Comparison of ENCODE assay signal across 15 cellular contexts in the genomic region with DNA sequence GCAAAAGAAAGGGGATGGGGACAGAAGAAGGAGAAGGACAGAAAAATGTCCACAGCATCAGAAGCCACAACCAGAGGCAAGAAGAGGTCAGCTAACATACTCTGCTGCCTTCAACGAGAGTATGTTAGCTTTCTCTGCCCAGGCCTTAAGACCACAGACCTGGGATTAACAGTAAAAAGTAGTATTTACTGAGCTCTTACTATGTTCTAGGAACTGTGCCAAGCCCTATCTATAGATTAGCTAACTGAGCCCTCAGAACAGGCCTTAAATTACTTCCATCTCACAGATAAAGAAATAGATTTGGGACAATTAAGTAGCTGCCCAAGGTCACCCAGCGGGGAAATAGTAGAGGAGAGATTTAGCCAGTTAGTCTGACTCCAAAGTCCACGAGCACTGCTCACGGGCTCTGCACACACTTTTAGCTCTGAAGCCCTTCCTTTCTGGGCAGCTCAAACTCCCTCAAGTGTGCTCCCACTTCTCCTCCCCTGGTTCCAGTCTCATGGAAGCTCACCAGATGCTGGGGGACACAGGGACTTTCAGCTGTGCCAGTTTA.
DNase-seq lines count a peak whose midpoint lies in the region; ATAC-seq and TF ChIP-seq lines count a peak whose summit lies in the region.
"Had no signal": no experiment of that assay in that cellular context is flagged by ENCODE, and none has a peak within 500 bp of the region (broad histone marks: within the 10 kb centered on the region; RNA-seq: fewer than 3 reads in every experiment).

No MANE protein-coding gene starts in this region.

- no peaks in the 10 kb centered on the region for H3K36me3 ChIP-seq in transverse colon
- H3K36me3 ChIP-seq: BE2C, SJSA1 had no signal

- no peak for TF ChIP-seq EP300 in transverse colon (IDR thresholded peaks at IDR 0.05; ENCODE audit: low read depth)

- no peak for TF ChIP-seq CTCF in nephron (IDR thresholded peaks at IDR 0.05; ENCODE audit: unreplicated experiment in 3 of 3)
- TF ChIP-seq CTCF in transverse colon (IDR thresholded peaks at IDR 0.05), result no peak

- no peaks in the 10 kb centered on the region for H3K27me3 ChIP-seq in transverse colon
- H3K27me3 ChIP-seq: BE2C, SJSA1 had no signal

- no peak for TF ChIP-seq POLR2A in transverse colon (IDR thresholded peaks at IDR 0.05)

- ATAC-seq in HG03135 (IDR thresholded peaks at IDR 0.05; ENCODE audit: unreplicated experiment), result no peak
- no peak for ATAC-seq in GM19035 (IDR thresholded peaks at IDR 0.05; ENCODE audit: unreplicated experiment)
- ATAC-seq: CD8-positive, alpha-beta T cell had no signal

- H3K36me3 Mint-ChIP-seq in nephron (ENCODE audit: low read depth), result peaks cover 19% of the 10 kb centered on the region
- H3K36me3 Mint-ChIP-seq in activated T-helper 2 cell treated with anti-CD3 and anti-CD28 coated beads, Interferon-gamma antibody, Interleukin-2, Interleukin-4, amounts not matched to agents 10 μg/mL and 5 μg/mL and 100 μg/mL, durations not matched to agents 14 hours and 24 hours and 36 hours (ENCODE audit: low read depth), result no peaks in the 10 kb centered on the region

- H3K4me1 ChIP-seq in transverse colon, result peaks cover 10 to 37% (median 12%) of the 10 kb centered on the region in 4 donors
- H3K4me1 ChIP-seq: BE2C, SJSA1 had no signal

- H3K27ac ChIP-seq in transverse colon, result peak overlapping the region; percentile 1 to 49 (median 20)
- H3K27ac ChIP-seq: SJSA1 had no signal

- DNase-seq in amniotic epithelial cell (ENCODE audit: low read depth) (peak; percentile 62), iris pigment epithelial cell (ENCODE audit: low read depth) (peak; percentile 35), transverse colon (no peak)
- DNase-seq in activated T-helper 2 cell treated with anti-CD3 and anti-CD28 coated beads, Interferon-gamma antibody, Interleukin-2, Interleukin-4, amounts not matched to agents 10 μg/mL and 5 μg/mL and 100 μg/mL, durations not matched to agents 14 hours and 24 hours and 36 hours (ENCODE audit: low spot score), result no peak
- DNase-seq: ACHN; BE2C; CD8-positive, alpha-beta T cell; H7; NCI-H146; NCI-H2227 treated with DMSO at 0.1 percent for 48 hours; NCI-H524 treated with DMSO at 0.1 percent for 48 hours had no signal

- 54 to 60% methylated on average over 1 to 4 of the region's 4 CpGs for WGBS in transverse colon (ENCODE audit: low coverage in 1 of 2), 2 donors

- peak overlapping the region; percentile 16 to 92 (median 83) for H3K27ac Mint-ChIP-seq in nephron
- no peak overlapping the region for H3K27ac Mint-ChIP-seq in activated T-helper 2 cell treated with anti-CD3 and anti-CD28 coated beads, Interferon-gamma antibody, Interleukin-2, Interleukin-4, amounts not matched to agents 10 μg/mL and 5 μg/mL and 100 μg/mL, durations not matched to agents 14 hours and 24 hours and 36 hours
- H3K27ac Mint-ChIP-seq: CD8-positive, alpha-beta T cell had no signal

- no peak overlapping the region for H3K4me3 Mint-ChIP-seq in nephron
- no peak overlapping the region for H3K4me3 Mint-ChIP-seq in activated T-helper 2 cell treated with anti-CD3 and anti-CD28 coated beads, Interferon-gamma antibody, Interleukin-2, Interleukin-4, amounts not matched to agents 10 μg/mL and 5 μg/mL and 100 μg/mL, durations not matched to agents 14 hours and 24 hours and 36 hours (ENCODE audit: low read depth)
- H3K4me3 Mint-ChIP-seq: CD8-positive, alpha-beta T cell had no signal

- in situ Hi-C loops in transverse colon (cut with MboI; ENCODE audit: low pct_ligation_motif_present in 1 of 4, low pct_unique_long_range_greater_than_20kb in 1 of 4, low sequenced_read_pairs in 3 of 4), result no loop called here

- intact Hi-C loops in transverse colon (cut with DNase I; ENCODE audit: low total_unique reads), result no loop called here
- intact Hi-C loops in activated T-helper 2 cell treated with anti-CD3 and anti-CD28 coated beads, Interferon-gamma antibody, Interleukin-2, Interleukin-4, amounts not matched to agents 10 μg/mL and 5 μg/mL and 100 μg/mL, durations not matched to agents 14 hours and 24 hours and 36 hours (cut with micrococcal nuclease), result no loop called here

- H3K4me1 Mint-ChIP-seq in nephron, result peaks cover 38% of the 10 kb centered on the region
- peaks cover 17% of the 10 kb centered on the region for H3K4me1 Mint-ChIP-seq in activated T-helper 2 cell treated with anti-CD3 and anti-CD28 coated beads, Interferon-gamma antibody, Interleukin-2, Interleukin-4, amounts not matched to agents 10 μg/mL and 5 μg/mL and 100 μg/mL, durations not matched to agents 14 hours and 24 hours and 36 hours (ENCODE audit: low read depth)

- no peaks in the 10 kb centered on the region for H3K9me3 ChIP-seq in transverse colon
- H3K9me3 ChIP-seq: BE2C, SJSA1 had no signal

- peaks cover 7% of the 10 kb centered on the region for H3K27me3 Mint-ChIP-seq in nephron (ENCODE audit: low read depth)
- H3K27me3 Mint-ChIP-seq in activated T-helper 2 cell treated with anti-CD3 and anti-CD28 coated beads, Interferon-gamma antibody, Interleukin-2, Interleukin-4, amounts not matched to agents 10 μg/mL and 5 μg/mL and 100 μg/mL, durations not matched to agents 14 hours and 24 hours and 36 hours (ENCODE audit: low read depth), result peaks cover 6% of the 10 kb centered on the region

- H3K9me3 Mint-ChIP-seq in nephron, result no peaks in the 10 kb centered on the region
- no peaks in the 10 kb centered on the region for H3K9me3 Mint-ChIP-seq in activated T-helper 2 cell treated with anti-CD3 and anti-CD28 coated beads, Interferon-gamma antibody, Interleukin-2, Interleukin-4, amounts not matched to agents 10 μg/mL and 5 μg/mL and 100 μg/mL, durations not matched to agents 14 hours and 24 hours and 36 hours
- H3K9me3 Mint-ChIP-seq: CD8-positive, alpha-beta T cell had no signal

- no peak overlapping the region for H3K4me3 ChIP-seq in transverse colon
- H3K4me3 ChIP-seq: SJSA1 had no signal

Comparison
In these comparisons a context has a peak if more than half of its experiments do, and no peak if none do; other contexts are left out.
1. DNase-seq: peak in amniotic epithelial cell (single experiment) and iris pigment epithelial cell (single experiment); none in transverse colon (single experiment) and activated T-helper 2 cell treated with anti-CD3 and anti-CD28 coated beads, Interferon-gamma antibody, Interleukin-2, Interleukin-4, amounts not matched to agents 10 μg/mL and 5 μg/mL and 100 μg/mL, durations not matched to agents 14 hours and 24 hours and 36 hours (single experiment).